1 cellular context compared by ENCODE assay signal in the genomic region with DNA sequence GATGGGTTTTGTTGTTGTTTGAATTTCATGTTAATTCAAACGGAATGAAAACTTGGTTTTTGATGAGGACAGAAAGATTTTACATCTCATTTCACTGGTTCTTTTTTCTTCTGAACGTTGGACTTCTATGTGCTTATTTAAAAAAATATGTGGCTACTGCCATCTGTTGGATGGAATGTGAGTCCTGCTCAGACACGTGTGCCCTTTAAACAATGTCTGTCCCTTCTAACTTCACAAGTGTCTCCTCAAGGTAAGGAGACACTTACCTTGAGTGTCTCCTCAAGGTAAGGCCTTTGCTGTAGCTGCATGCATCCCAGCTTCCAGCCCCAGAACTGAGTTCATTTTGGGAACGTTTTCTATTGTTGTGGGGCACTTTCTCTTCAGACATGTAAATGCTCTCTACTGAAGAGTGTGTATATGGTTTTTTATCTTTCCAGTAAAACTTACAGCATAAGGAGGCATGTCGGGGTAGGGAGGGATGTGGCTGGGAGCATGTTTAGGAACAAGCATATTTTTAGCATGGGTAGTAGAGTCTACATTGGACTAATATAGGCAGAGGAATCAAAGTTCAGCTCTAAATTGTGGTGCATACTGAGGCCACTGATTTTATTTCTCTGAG.
TF ChIP-seq lines count a peak whose summit lies in the region.

No MANE protein-coding gene starts in this region.

TF ChIP-seq in GM23338, 12 proteins besides CTCF, POLR2A, EP300 and RAD21 (continued from another document):
- TF ChIP-seq, protein P1, sequence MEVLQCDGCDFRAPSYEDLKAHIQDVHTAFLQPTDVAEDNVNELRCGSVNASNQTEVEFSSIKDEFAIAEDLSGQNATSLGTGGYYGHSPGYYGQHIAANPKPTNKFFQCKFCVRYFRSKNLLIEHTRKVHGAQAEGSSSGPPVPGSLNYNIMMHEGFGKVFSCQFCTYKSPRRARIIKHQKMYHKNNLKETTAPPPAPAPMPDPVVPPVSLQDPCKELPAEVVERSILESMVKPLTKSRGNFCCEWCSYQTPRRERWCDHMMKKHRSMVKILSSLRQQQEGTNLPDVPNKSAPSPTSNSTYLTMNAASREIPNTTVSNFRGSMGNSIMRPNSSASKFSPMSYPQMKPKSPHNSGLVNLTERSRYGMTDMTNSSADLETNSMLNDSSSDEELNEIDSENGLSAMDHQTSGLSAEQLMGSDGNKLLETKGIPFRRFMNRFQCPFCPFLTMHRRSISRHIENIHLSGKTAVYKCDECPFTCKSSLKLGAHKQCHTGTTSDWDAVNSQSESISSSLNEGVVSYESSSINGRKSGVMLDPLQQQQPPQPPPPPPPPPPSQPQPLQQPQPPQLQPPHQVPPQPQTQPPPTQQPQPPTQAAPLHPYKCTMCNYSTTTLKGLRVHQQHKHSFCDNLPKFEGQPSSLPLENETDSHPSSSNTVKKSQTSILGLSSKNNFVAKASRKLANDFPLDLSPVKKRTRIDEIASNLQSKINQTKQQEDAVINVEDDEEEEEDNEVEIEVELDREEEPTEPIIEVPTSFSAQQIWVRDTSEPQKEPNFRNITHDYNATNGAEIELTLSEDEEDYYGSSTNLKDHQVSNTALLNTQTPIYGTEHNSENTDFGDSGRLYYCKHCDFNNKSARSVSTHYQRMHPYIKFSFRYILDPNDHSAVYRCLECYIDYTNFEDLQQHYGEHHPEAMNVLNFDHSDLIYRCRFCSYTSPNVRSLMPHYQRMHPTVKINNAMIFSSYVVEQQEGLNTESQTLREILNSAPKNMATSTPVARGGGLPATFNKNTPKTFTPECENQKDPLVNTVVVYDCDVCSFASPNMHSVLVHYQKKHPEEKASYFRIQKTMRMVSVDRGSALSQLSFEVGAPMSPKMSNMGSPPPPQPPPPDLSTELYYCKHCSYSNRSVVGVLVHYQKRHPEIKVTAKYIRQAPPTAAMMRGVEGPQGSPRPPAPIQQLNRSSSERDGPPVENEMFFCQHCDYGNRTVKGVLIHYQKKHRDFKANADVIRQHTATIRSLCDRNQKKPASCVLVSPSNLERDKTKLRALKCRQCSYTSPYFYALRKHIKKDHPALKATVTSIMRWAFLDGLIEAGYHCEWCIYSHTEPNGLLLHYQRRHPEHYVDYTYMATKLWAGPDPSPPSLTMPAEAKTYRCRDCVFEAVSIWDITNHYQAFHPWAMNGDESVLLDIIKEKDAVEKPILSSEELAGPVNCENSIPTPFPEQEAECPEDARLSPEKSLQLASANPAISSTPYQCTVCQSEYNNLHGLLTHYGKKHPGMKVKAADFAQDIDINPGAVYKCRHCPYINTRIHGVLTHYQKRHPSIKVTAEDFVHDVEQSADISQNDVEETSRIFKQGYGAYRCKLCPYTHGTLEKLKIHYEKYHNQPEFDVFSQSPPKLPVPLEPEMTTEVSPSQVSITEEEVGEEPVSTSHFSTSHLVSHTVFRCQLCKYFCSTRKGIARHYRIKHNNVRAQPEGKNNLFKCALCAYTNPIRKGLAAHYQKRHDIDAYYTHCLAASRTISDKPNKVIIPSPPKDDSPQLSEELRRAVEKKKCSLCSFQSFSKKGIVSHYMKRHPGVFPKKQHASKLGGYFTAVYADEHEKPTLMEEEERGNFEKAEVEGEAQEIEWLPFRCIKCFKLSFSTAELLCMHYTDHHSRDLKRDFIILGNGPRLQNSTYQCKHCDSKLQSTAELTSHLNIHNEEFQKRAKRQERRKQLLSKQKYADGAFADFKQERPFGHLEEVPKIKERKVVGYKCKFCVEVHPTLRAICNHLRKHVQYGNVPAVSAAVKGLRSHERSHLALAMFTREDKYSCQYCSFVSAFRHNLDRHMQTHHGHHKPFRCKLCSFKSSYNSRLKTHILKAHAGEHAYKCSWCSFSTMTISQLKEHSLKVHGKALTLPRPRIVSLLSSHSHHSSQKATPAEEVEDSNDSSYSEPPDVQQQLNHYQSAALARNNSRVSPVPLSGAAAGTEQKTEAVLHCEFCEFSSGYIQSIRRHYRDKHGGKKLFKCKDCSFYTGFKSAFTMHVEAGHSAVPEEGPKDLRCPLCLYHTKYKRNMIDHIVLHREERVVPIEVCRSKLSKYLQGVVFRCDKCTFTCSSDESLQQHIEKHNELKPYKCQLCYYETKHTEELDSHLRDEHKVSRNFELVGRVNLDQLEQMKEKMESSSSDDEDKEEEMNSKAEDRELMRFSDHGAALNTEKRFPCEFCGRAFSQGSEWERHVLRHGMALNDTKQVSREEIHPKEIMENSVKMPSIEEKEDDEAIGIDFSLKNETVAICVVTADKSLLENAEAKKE (CRISPR knock-in tag; IDR thresholded peaks at IDR 0.05) = peak; percentile 92
